9 cellular contexts compared by ENCODE assay signal in genomic region chr17:51154176-51154575, GRCh38. TPM values are rescaled to one million over a fixed set of nuclear protein-coding genes. Genes with fewer than 3 reads are reported as not detected.
DNase-seq lines count a peak whose midpoint lies in the region; ATAC-seq, FAIRE-seq and TF ChIP-seq lines count a peak whose summit lies in the region.
"Had no signal": no experiment of that assay in that cellular context is flagged by ENCODE, and none has a peak within 500 bp of the region (broad histone marks: within the 10 kb centered on the region; RNA-seq: fewer than 3 reads in every experiment).

No MANE protein-coding gene starts in this region.

- peak overlapping the region; percentile 52 for H2AFZ ChIP-seq in endothelial cell of umbilical vein (ENCODE audit: low read depth, low read length)

- H3K36me3 ChIP-seq in endothelial cell of umbilical vein (ENCODE audit: control insufficient read depth in 2 of 2, extremely low read depth in 1 of 2, insufficient read depth in 2 of 2, low read length in 2 of 2) (peaks cover 1 to 8% of the 10 kb centered on the region in 2 experiments), pancreas (no peaks in the 10 kb centered on the region)

- DNase-seq in EL, result peak; percentile 25
- DNase-seq in NB4 (ENCODE audit: low read depth), result peak; percentile 47
- no peak for DNase-seq in endothelial cell of umbilical vein (ENCODE audit: low read depth, low spot score)
- DNase-seq in pancreas, result no peak
- DNase-seq in NCI-H1694 treated with DMSO at 0.1 percent for 48 hours (lab: John Stamatoyannopoulos, UW), result no peak
- no peak for DNase-seq in H54 (ENCODE audit: insufficient read length, low spot score)
- no peak for DNase-seq in NCI-H774 (lab: John Stamatoyannopoulos, UW)
- DNase-seq: activated T-cell treated with anti-CD3 and anti-CD28 coated beads, Interleukin-2, amount 50 U/mL, for 1 hour had no signal

- no peak overlapping the region for H3K4me3 Mint-ChIP-seq in activated T-helper 17 cell treated with anti-CD3 and anti-CD28 coated beads, Interleukin-2, amount 50 U/mL, for 72 hours

- 16 to 18% methylated on average over 6 of the region's 6 CpGs for WGBS in pancreas, 2 donors

- H3K27me3 ChIP-seq in endothelial cell of umbilical vein (ENCODE audit: control insufficient read depth in 2 of 2, insufficient read depth in 2 of 2, low read length in 2 of 2), result no peaks in the 10 kb centered on the region
- H3K27me3 ChIP-seq in pancreas, result no peaks in the 10 kb centered on the region

- TF ChIP-seq CTCF in NB4 (IDR thresholded peaks at IDR 0.05; ENCODE audit: low read depth, low read length) (no peak), endothelial cell of umbilical vein (IDR thresholded peaks at IDR 0.05; ENCODE audit: extremely low read depth in 1 of 2, insufficient read depth in 1 of 2, low read depth in 1 of 2, low read length in 2 of 2) (no peak), pancreas (IDR thresholded peaks at IDR 0.05) (no peak)

- peak overlapping the region; percentile 96 for H3K4me3 ChIP-seq in NB4 (ENCODE audit: low read depth, low read length)
- peak overlapping the region; percentile 56 to 87 (median 85) for H3K4me3 ChIP-seq in endothelial cell of umbilical vein (replicated peaks in 1 of 3; ENCODE audit: insufficient read depth in 1 of 3, low read depth in 1 of 3, low read length in 3 of 3)
- H3K4me3 ChIP-seq in pancreas, result peak overlapping the region; percentile 64 to 77 (median 74)

- no peaks in the 10 kb centered on the region for H3K36me3 Mint-ChIP-seq in activated T-helper 17 cell treated with anti-CD3 and anti-CD28 coated beads, Interleukin-2, amount 50 U/mL, for 72 hours (ENCODE audit: low read depth)

- peak in 1 of 4 donors; percentile 1 for ATAC-seq in pancreas
- no peak for ATAC-seq in activated T-helper 17 cell treated with anti-CD3 and anti-CD28 coated beads, Interleukin-2, amount 50 U/mL, for 72 hours (replicated peaks)

- peaks cover 53% of the 10 kb centered on the region for H3K79me2 ChIP-seq in endothelial cell of umbilical vein (ENCODE audit: control insufficient read depth, insufficient read depth, low read length)

- POLR2A ChIA-PET in endothelial cell of umbilical vein (lab: Charles Lee), result interaction anchor here (1.1 kb wide), 1 partner anchor 288 kb away, joined by 8 read pairs; the partner anchor contains the start of gene TOB1

- no peaks in the 10 kb centered on the region for H3K9me1 ChIP-seq in endothelial cell of umbilical vein (replicated peaks; ENCODE audit: control insufficient read depth, extremely low read depth, insufficient read depth, low read length)

- BruUV-seq in endothelial cell of umbilical vein (replicated peaks; lab: Mats Ljungman, UMichigan), result TSS peak; percentile 42

- H3K27ac Mint-ChIP-seq in activated T-helper 17 cell treated with anti-CD3 and anti-CD28 coated beads, Interleukin-2, amount 50 U/mL, for 72 hours, result no peak overlapping the region

- TF ChIP-seq POLR2A in NB4 (IDR thresholded peaks at IDR 0.05; ENCODE audit: extremely low read depth, insufficient read length) (no peak), endothelial cell of umbilical vein (IDR thresholded peaks at IDR 0.05; ENCODE audit: low read depth, low read length) (no peak), H54 (IDR thresholded peaks at IDR 0.05; ENCODE audit: low read depth, low read length) (no peak)

- H3K9me3 ChIP-seq in endothelial cell of umbilical vein (replicated peaks; ENCODE audit: control insufficient read depth, insufficient read depth, low read length) (no peaks in the 10 kb centered on the region), pancreas (no peaks in the 10 kb centered on the region)

- no peaks in the 10 kb centered on the region for H3K9me3 Mint-ChIP-seq in activated T-helper 17 cell treated with anti-CD3 and anti-CD28 coated beads, Interleukin-2, amount 50 U/mL, for 72 hours

- H3K9ac ChIP-seq in endothelial cell of umbilical vein (replicated peaks; ENCODE audit: extremely low read depth, insufficient read depth, low read length), result peak overlapping the region; percentile 79

- CTCF ChIA-PET in endothelial cell of umbilical vein (lab: Charles Lee), result interaction anchor here (1.1 to 3.5 kb wide), 5 partner anchors 12 to 156 kb away, joined by 3 to 140 read pairs (median 10); partner anchors contain the start of genes NME2 and SPAG9

- H3K4me2 ChIP-seq in endothelial cell of umbilical vein (ENCODE audit: insufficient read depth, low read length), result peak overlapping the region; percentile 72

- H3K4me1 ChIP-seq in endothelial cell of umbilical vein (ENCODE audit: control insufficient read depth, extremely low read depth, insufficient read depth, low read length) (peaks cover 14% of the 10 kb centered on the region), pancreas (peaks cover 0 to 10% (median 7%) of the 10 kb centered on the region in 3 donors)

- dilution Hi-C loops in endothelial cell of umbilical vein (cut with MboI; ENCODE audit: extremely low pct_ligation_motif_present, low sequenced_read_pairs), result no loop called here

- intact Hi-C loops in endothelial cell of umbilical vein (cut with micrococcal nuclease) (loop anchor here (5.0 to 10.0 kb wide), 2 partner anchors 302 to 609 kb away; partner anchors contain the start of gene SPATA20), pancreas (cut with DNase I) (loop anchor here in 2 of 3 donors (5.0 to 10.0 kb wide), 2 partner anchors 152 to 159 kb away; no protein-coding TSS in a partner anchor)

- H3K27ac ChIP-seq in endothelial cell of umbilical vein (ENCODE audit: insufficient read depth, low read depth, low read length), result peak overlapping the region; percentile 1
- H3K27ac ChIP-seq in pancreas, result no peak overlapping the region

- FAIRE-seq in endothelial cell of umbilical vein (lab: Jason Lieb, UNC), result peak; percentile 38
- no peak for FAIRE-seq in pancreas (lab: Jason Lieb, UNC)
- FAIRE-seq in H54 (lab: Jason Lieb, UNC), result no peak

- peaks cover 4% of the 10 kb centered on the region for H3K4me1 Mint-ChIP-seq in activated T-helper 17 cell treated with anti-CD3 and anti-CD28 coated beads, Interleukin-2, amount 50 U/mL, for 72 hours

- no peaks in the 10 kb centered on the region for H4K20me1 ChIP-seq in endothelial cell of umbilical vein (replicated peaks; ENCODE audit: control insufficient read depth, extremely low read depth, insufficient read depth, low read length)

- no peaks in the 10 kb centered on the region for H3K27me3 Mint-ChIP-seq in activated T-helper 17 cell treated with anti-CD3 and anti-CD28 coated beads, Interleukin-2, amount 50 U/mL, for 72 hours

TF ChIP-seq in endothelial cell of umbilical vein, 7 proteins besides CTCF, POLR2A, EP300 and RAD21 (continues in another document):
- TF ChIP-seq MYC (IDR thresholded peaks at IDR 0.05; ENCODE audit: low read depth, low read length), result no peak
- no peak for TF ChIP-seq GATA2 (IDR thresholded peaks at IDR 0.05; ENCODE audit: insufficient read depth, insufficient read length, low read depth, low read length)
- TF ChIP-seq JUN (IDR thresholded peaks at IDR 0.05; ENCODE audit: borderline replicate concordance, insufficient read depth, insufficient read length, low read depth), result no peak
- TF ChIP-seq MAX (IDR thresholded peaks at IDR 0.05; ENCODE audit: insufficient read depth, insufficient read length), result no peak
- TF ChIP-seq POLR2AphosphoS5 (IDR thresholded peaks at IDR 0.05; ENCODE audit: insufficient read depth, low read depth, low read length), result no peak
- TF ChIP-seq EZH2 (IDR thresholded peaks at IDR 0.05; ENCODE audit: borderline replicate concordance, low read depth, low read length, severe bottlenecking), result no peak

RNA-seq across cellular contexts. Expression of gene NME1, which starts 0.8 kb away (rescaled TPM):
- total RNA-seq in endothelial cell of umbilical vein (214 and 215 TPM in 2 replicates), pancreas (10 to 100 TPM; 15.6 to 49.1 (median 34.8) TPM)
- polyA plus RNA-seq in endothelial cell of umbilical vein (266 and 326 TPM in 2 replicates), pancreas (10 to 100 TPM; 43.6 to 57.1 TPM)
- polyA plus RNA-seq in endothelial cell of umbilical vein (2011; cell fraction: cytosol; rRNA removed), result 315 and 403 TPM in 2 replicates
- 134 and 163 TPM in 2 replicates for polyA plus RNA-seq in endothelial cell of umbilical vein (2011; cell fraction: nucleus; rRNA removed)
- polyA plus RNA-seq in endothelial cell of umbilical vein (2012), result 222 and 302 TPM in 2 replicates
- polyA minus RNA-seq in endothelial cell of umbilical vein, result 106 and 107 TPM in 2 replicates
- 75.4 TPM for polyA minus RNA-seq in endothelial cell of umbilical vein (2011; cell fraction: cytosol; rRNA and poly(A)+ RNA removed)
- 18.8 and 21.3 TPM in 2 replicates for polyA minus RNA-seq in endothelial cell of umbilical vein (2011; cell fraction: nucleus; rRNA and poly(A)+ RNA removed)
- 100 to 1,000 TPM; 107 to 348 TPM for total RNA-seq in activated T-helper 17 cell treated with anti-CD3 and anti-CD28 coated beads, Interleukin-2, amount 50 U/mL, for 72 hours

RNA-seq across cellular contexts. Expression of gene NME2, which starts 12.0 kb away (rescaled TPM):
- total RNA-seq in endothelial cell of umbilical vein, result 555 and 565 TPM in 2 replicates
- 677 and 833 TPM in 2 replicates for polyA plus RNA-seq in endothelial cell of umbilical vein
- 796 and 815 TPM in 2 replicates for polyA plus RNA-seq in endothelial cell of umbilical vein (2011; cell fraction: cytosol; rRNA removed)
- polyA plus RNA-seq in endothelial cell of umbilical vein (2011; cell fraction: nucleus; rRNA removed), result 217 and 247 TPM in 2 replicates
- polyA plus RNA-seq in endothelial cell of umbilical vein (2012), result 900 and 1,058 TPM in 2 replicates
- polyA minus RNA-seq in endothelial cell of umbilical vein, result 187 and 204 TPM in 2 replicates
- 242 TPM for polyA minus RNA-seq in endothelial cell of umbilical vein (2011; cell fraction: cytosol; rRNA and poly(A)+ RNA removed)
- polyA minus RNA-seq in endothelial cell of umbilical vein (2011; cell fraction: nucleus; rRNA and poly(A)+ RNA removed), result 34.2 and 52.2 TPM in 2 replicates
- 100 to 1,000 TPM; 137 to 315 (median 286) TPM for total RNA-seq in pancreas
- polyA plus RNA-seq in pancreas, result 100 to 1,000 TPM; 263 to 371 TPM
- 100 to 1,000 TPM; 489 to 772 TPM for total RNA-seq in activated T-helper 17 cell treated with anti-CD3 and anti-CD28 coated beads, Interleukin-2, amount 50 U/mL, for 72 hours

RNA-seq across cellular contexts. Expression of gene SPAG9, which starts 33.5 kb away (rescaled TPM):
- total RNA-seq in endothelial cell of umbilical vein (73.5 and 75.0 TPM in 2 replicates), pancreas (10 to 100 TPM; 32.3 to 56.1 (median 42.9) TPM)
- polyA plus RNA-seq in endothelial cell of umbilical vein (13.1 and 16.5 TPM in 2 replicates), pancreas (10 to 100 TPM; 18.7 to 33.0 TPM)
- 13.7 and 15.8 TPM in 2 replicates for polyA plus RNA-seq in endothelial cell of umbilical vein (2011; cell fraction: cytosol; rRNA removed)
- polyA plus RNA-seq in endothelial cell of umbilical vein (2011; cell fraction: nucleus; rRNA removed), result 88.6 and 102 TPM in 2 replicates
- polyA plus RNA-seq in endothelial cell of umbilical vein (2012), result 54.2 and 63.3 TPM in 2 replicates
- 80.7 and 108 TPM in 2 replicates for polyA minus RNA-seq in endothelial cell of umbilical vein
- 26.9 TPM for polyA minus RNA-seq in endothelial cell of umbilical vein (2011; cell fraction: cytosol; rRNA and poly(A)+ RNA removed)
- 99.5 and 126 TPM in 2 replicates for polyA minus RNA-seq in endothelial cell of umbilical vein (2011; cell fraction: nucleus; rRNA and poly(A)+ RNA removed)
- total RNA-seq in activated T-helper 17 cell treated with anti-CD3 and anti-CD28 coated beads, Interleukin-2, amount 50 U/mL, for 72 hours, result 100 to 1,000 TPM in 1 of 2 donors, 10 to 100 TPM in 1; 50.4 to 127 TPM

Comparison
In these comparisons a context has a peak if more than half of its experiments do, and no peak if none do; other contexts are left out.
1. DNase-seq: peak in EL (single experiment) and NB4 (single experiment); none in endothelial cell of umbilical vein (single experiment), pancreas (0 of 6), NCI-H1694 treated with DMSO at 0.1 percent for 48 hours (single experiment), H54 (single experiment) and NCI-H774 (single experiment).
2. Peak in every context shown above with its lines, with median percentiles within 50 percentile points of each other: H3K4me3 ChIP-seq.